9 cellular contexts compared by ENCODE assay signal in the genomic region with DNA sequence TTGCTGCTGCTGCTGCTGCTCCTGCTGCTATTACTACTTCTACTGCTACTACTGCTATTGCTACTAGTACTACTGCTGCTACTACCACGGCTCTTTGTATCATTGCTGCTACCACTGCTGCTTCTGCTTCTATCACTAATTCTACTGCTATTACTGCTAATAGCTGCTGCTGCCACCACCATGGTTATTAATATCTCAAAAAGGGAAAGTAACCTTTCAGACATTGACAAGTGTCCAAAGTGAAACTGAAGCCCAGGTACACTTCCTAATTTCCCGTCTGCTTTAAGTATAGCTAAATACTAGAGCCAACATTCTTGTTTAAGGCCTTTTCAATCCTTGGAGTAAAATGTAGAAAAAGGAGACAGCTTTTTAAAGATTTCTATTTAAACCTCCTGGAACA. TPM values are rescaled to one million over a fixed set of nuclear protein-coding genes. Genes with fewer than 3 reads are reported as not detected.
DNase-seq lines count a peak whose midpoint lies in the region; ATAC-seq and TF ChIP-seq lines count a peak whose summit lies in the region.
"Had no signal": no experiment of that assay in that cellular context is flagged by ENCODE, and none has a peak within 500 bp of the region (broad histone marks: within the 10 kb centered on the region; RNA-seq: fewer than 3 reads in every experiment).

No MANE protein-coding gene starts in this region.

- H3K27ac Mint-ChIP-seq in activated CD4-positive, alpha-beta T cell treated with anti-CD3 and anti-CD28 coated beads, Interleukin-2, amount 10 ng/mL, durations not matched to agents 24 days and 14 days: no peak overlapping the region

- no peak for TF ChIP-seq CTCF in liver (IDR thresholded peaks at IDR 0.05; ENCODE audit: low read depth, low read length, missing input control)

- peak; percentile 72 for ATAC-seq in GM18508 (IDR thresholded peaks at IDR 0.05; ENCODE audit: insufficient read depth, unreplicated experiment)
- peak; percentile 76 for ATAC-seq in GM21786 (IDR thresholded peaks at IDR 0.05; ENCODE audit: unreplicated experiment)
- peak; percentile 65 for ATAC-seq in HG03469 (IDR thresholded peaks at IDR 0.05; ENCODE audit: unreplicated experiment)

- H3K27ac ChIP-seq in liver (ENCODE audit: low read depth in 1 of 2, low read length in 2 of 2): peak overlapping the region; percentile 15 to 70

- H3K9me3 ChIP-seq in liver (ENCODE audit: control insufficient read depth in 4 of 4, low read length in 3 of 4): no peaks in the 10 kb centered on the region

- no peaks in the 10 kb centered on the region for H3K9me3 Mint-ChIP-seq in activated CD4-positive, alpha-beta T cell treated with anti-CD3 and anti-CD28 coated beads, Interleukin-2, amount 10 ng/mL, durations not matched to agents 24 days and 14 days

- no peaks in the 10 kb centered on the region for H3K36me3 ChIP-seq in liver (ENCODE audit: control insufficient read depth in 4 of 4, insufficient read depth in 3 of 4, low read depth in 1 of 4, low read length in 3 of 4)

- DNase-seq in NCI-H1105 treated with DMSO at 0.1 percent for 48 hours (lab: John Stamatoyannopoulos, UW) (no peak), SHP77 treated with DMSO at 0.1 percent for 48 hours (lab: John Stamatoyannopoulos, UW) (no peak), cerebellum (ENCODE audit: low spot score) (no peak)
- no peak for DNase-seq in activated CD4-positive, alpha-beta T cell treated with anti-CD3 and anti-CD28 coated beads, Interleukin-2, amount 10 ng/mL, durations not matched to agents 24 days and 14 days
- DNase-seq: T-helper 2 cell had no signal

- H3K4me3 Mint-ChIP-seq in activated CD4-positive, alpha-beta T cell treated with anti-CD3 and anti-CD28 coated beads, Interleukin-2, amount 10 ng/mL, durations not matched to agents 24 days and 14 days: no peak overlapping the region

- peak overlapping the region in 2 of 3 donors; percentile 35 to 42 for H3K4me3 ChIP-seq in liver (ENCODE audit: low read depth in 1 of 3, low read length in 3 of 3)

- H3K4me1 Mint-ChIP-seq in activated CD4-positive, alpha-beta T cell treated with anti-CD3 and anti-CD28 coated beads, Interleukin-2, amount 10 ng/mL, durations not matched to agents 24 days and 14 days: no peaks in the 10 kb centered on the region

- peaks cover 7% of the 10 kb centered on the region for H3K27me3 Mint-ChIP-seq in activated CD4-positive, alpha-beta T cell treated with anti-CD3 and anti-CD28 coated beads, Interleukin-2, amount 10 ng/mL, durations not matched to agents 24 days and 14 days

- no peaks in the 10 kb centered on the region for H3K27me3 ChIP-seq in liver (ENCODE audit: control insufficient read depth in 4 of 4, insufficient read depth in 4 of 4, low read length in 3 of 4)

- H3K9ac ChIP-seq in liver (ENCODE audit: low read depth in 1 of 2, low read length in 2 of 2): peak overlapping the region in 1 of 2 donors; percentile 86

- no peaks in the 10 kb centered on the region for H3K36me3 Mint-ChIP-seq in activated CD4-positive, alpha-beta T cell treated with anti-CD3 and anti-CD28 coated beads, Interleukin-2, amount 10 ng/mL, durations not matched to agents 24 days and 14 days (ENCODE audit: low read depth)

- H3K4me1 ChIP-seq in liver (ENCODE audit: control insufficient read depth in 4 of 4, insufficient read depth in 4 of 4, low read length in 3 of 4): peaks cover 11 to 48% (median 38%) of the 10 kb centered on the region in 4 donors

- intact Hi-C loops in activated CD4-positive, alpha-beta T cell treated with anti-CD3 and anti-CD28 coated beads, Interleukin-2, amount 10 ng/mL, durations not matched to agents 24 days and 14 days (cut with micrococcal nuclease): no loop called here

- 26% methylated on average over 2 of the region's 2 CpGs for WGBS in liver

- TF ChIP-seq RAD21 in liver (IDR thresholded peaks at IDR 0.05): peak in 1 of 2 donors; percentile 5

TF ChIP-seq in liver, 16 proteins besides CTCF, POLR2A, EP300 and RAD21:
- TF ChIP-seq MAX (IDR thresholded peaks at IDR 0.05) (no peak), RXRA (IDR thresholded peaks at IDR 0.05) (no peak), NR2F2 (IDR thresholded peaks at IDR 0.05) (no peak), HNF4G (IDR thresholded peaks at IDR 0.05) (no peak), YY1 (IDR thresholded peaks at IDR 0.05) (no peak), TAF1 (conservative IDR thresholded peaks at IDR 0.05) (no peak), FOXA2 (IDR thresholded peaks at IDR 0.05) (no peak), EGR1 (IDR thresholded peaks at IDR 0.05; ENCODE audit: low read depth in 2 of 2) (no peak), GABPA (IDR thresholded peaks at IDR 0.05 in 1 of 2, conservative IDR thresholded peaks at IDR 0.05 in 1 of 2) (no peak), ZBTB33 (IDR thresholded peaks at IDR 0.05) (no peak), FOXA1 (IDR thresholded peaks at IDR 0.05) (no peak), JUND (IDR thresholded peaks at IDR 0.05) (no peak), SP1 (IDR thresholded peaks at IDR 0.05) (no peak), HNF4A (conservative IDR thresholded peaks at IDR 0.05) (no peak)
- TF ChIP-seq, protein P1, sequence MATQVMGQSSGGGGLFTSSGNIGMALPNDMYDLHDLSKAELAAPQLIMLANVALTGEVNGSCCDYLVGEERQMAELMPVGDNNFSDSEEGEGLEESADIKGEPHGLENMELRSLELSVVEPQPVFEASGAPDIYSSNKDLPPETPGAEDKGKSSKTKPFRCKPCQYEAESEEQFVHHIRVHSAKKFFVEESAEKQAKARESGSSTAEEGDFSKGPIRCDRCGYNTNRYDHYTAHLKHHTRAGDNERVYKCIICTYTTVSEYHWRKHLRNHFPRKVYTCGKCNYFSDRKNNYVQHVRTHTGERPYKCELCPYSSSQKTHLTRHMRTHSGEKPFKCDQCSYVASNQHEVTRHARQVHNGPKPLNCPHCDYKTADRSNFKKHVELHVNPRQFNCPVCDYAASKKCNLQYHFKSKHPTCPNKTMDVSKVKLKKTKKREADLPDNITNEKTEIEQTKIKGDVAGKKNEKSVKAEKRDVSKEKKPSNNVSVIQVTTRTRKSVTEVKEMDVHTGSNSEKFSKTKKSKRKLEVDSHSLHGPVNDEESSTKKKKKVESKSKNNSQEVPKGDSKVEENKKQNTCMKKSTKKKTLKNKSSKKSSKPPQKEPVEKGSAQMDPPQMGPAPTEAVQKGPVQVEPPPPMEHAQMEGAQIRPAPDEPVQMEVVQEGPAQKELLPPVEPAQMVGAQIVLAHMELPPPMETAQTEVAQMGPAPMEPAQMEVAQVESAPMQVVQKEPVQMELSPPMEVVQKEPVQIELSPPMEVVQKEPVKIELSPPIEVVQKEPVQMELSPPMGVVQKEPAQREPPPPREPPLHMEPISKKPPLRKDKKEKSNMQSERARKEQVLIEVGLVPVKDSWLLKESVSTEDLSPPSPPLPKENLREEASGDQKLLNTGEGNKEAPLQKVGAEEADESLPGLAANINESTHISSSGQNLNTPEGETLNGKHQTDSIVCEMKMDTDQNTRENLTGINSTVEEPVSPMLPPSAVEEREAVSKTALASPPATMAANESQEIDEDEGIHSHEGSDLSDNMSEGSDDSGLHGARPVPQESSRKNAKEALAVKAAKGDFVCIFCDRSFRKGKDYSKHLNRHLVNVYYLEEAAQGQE (IDR thresholded peaks at IDR 0.05): no peak

RNA-seq across cellular contexts. Expression of gene EHBP1, which starts 45.4 kb away (rescaled TPM):
- 10 to 100 TPM; 20.2 to 85.8 TPM for total RNA-seq in liver
- 10 to 100 TPM; 16.6 to 28.5 TPM for polyA plus RNA-seq in liver
- 23.9 and 27.4 TPM in 2 replicates for total RNA-seq in activated CD4-positive, alpha-beta T cell treated with anti-CD3 and anti-CD28 coated beads, Interleukin-2, amount 10 ng/mL, durations not matched to agents 24 days and 14 days
- 108 TPM for total RNA-seq in cerebellum
